21 cellular contexts compared by ENCODE assay signal in the genomic region with DNA sequence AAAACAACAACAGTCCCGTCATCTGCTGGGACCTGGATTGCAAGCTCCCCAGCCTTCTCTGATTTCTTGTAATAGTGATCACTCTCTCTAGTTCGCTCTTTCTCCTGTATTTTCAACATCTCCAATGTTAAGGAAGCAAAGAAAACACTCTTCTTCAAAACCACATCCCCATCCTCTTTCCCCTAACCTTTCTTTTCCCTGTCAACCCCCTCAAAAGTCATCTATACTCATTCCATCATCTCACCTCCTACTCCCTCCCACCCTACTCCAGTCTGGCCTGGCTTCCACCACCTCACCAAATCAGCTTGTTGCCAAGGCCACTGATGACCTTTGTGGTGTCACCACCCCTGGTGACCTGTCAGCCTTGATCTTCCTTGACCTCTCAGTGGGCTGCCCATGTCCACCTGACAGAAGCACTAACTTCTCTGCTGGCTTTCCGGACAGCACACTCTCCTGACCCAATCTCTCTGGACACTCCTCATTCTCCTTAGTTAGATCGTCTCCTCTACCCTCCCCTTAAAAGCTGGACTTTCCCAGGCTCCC. TPM values are rescaled to one million over a fixed set of nuclear protein-coding genes. Genes with fewer than 3 reads are reported as not detected.
DNase-seq lines count a peak whose midpoint lies in the region; ATAC-seq and TF ChIP-seq lines count a peak whose summit lies in the region.
"Had no signal": no experiment of that assay in that cellular context is flagged by ENCODE, and none has a peak within 500 bp of the region (broad histone marks: within the 10 kb centered on the region; RNA-seq: fewer than 3 reads in every experiment).

No MANE protein-coding gene starts in this region.

- no peak overlapping the region for H3K27ac ChIP-seq in spleen
- H3K27ac ChIP-seq: pancreas had no signal

- peaks cover 44% of the 10 kb centered on the region for H3K4me1 Mint-ChIP-seq in activated naive CD4-positive, alpha-beta T cell treated with anti-CD3 and anti-CD28 coated beads, Interleukin-2, amount 50 U/mL, for 24 hours
- peaks cover 33 to 36% (median 33%) of the 10 kb centered on the region in 3 donors for H3K4me1 Mint-ChIP-seq in T-cell
- H3K4me1 Mint-ChIP-seq in brain = peaks cover 29% of the 10 kb centered on the region
- H3K4me1 Mint-ChIP-seq in stimulated activated effector memory CD8-positive, alpha-beta T cell treated with anti-CD3 and anti-CD28 coated beads, Interleukin-12 subunit alpha, Interleukin-12 subunit beta, amount 100 ng/mL, for 72 hours = peaks cover 22% of the 10 kb centered on the region

- 80 to 94% (median 82%) methylated on average over 4 of the region's 4 CpGs for WGBS in spleen, 5 donors

- no peaks in the 10 kb centered on the region for H3K27me3 Mint-ChIP-seq in activated naive CD4-positive, alpha-beta T cell treated with anti-CD3 and anti-CD28 coated beads, Interleukin-2, amount 50 U/mL, for 24 hours
- H3K27me3 Mint-ChIP-seq in T-cell (peaks cover 0 to 6% of the 10 kb centered on the region in 2 donors), brain (no peaks in the 10 kb centered on the region)
- H3K27me3 Mint-ChIP-seq: IgD-negative memory B cell; stimulated activated naive B cell treated with anti-CD40 and anti-IgM and Interleukin-4, amounts not matched to agents 10 μg/mL and 1 μg/mL and 100 μg/mL, for 72 hours had no signal

- no peak for DNase-seq in activated naive CD4-positive, alpha-beta T cell treated with Interleukin-2 at 50 U/mL for 16 hours
- DNase-seq in T-cell (no peak), kidney glomerular epithelial cell (lab: John Stamatoyannopoulos, UW) (no peak), spleen (no peak), KG1 (lab: John Stamatoyannopoulos, UW) (no peak)
- no peak for DNase-seq in stimulated activated effector memory CD8-positive, alpha-beta T cell treated with anti-CD3 and anti-CD28 coated beads, Interleukin-12 subunit alpha, Interleukin-12 subunit beta, amount 100 ng/mL, for 72 hours (ENCODE audit: low spot score in 2 of 2)
- DNase-seq: activated CD4-positive, alpha-beta T cell treated with anti-CD3 and anti-CD28 coated beads, Interleukin-2, amount 50 U/mL, for 1 hour; amygdala; DMS79 treated with DMSO at 0.1 percent for 48 hours; MG63; NCI-H2171 treated with DMSO at 0.1 percent for 48 hours; NCI-H526 treated with DMSO at 0.1 percent for 48 hours; pancreas; RPMI8226; SK-N-SH; stimulated activated naive B cell treated with anti-CD40 and anti-IgM and Interleukin-4, amounts not matched to agents 10 μg/mL and 1 μg/mL and 100 μg/mL, for 72 hours; transverse colon had no signal

- intact Hi-C loops in spleen (cut with DNase I; ENCODE audit: low total_unique reads) = no loop called here

- TF ChIP-seq POLR2A in spleen (IDR thresholded peaks at IDR 0.05) = no peak

- no peak for TF ChIP-seq CTCF in brain (conservative IDR thresholded peaks at IDR 0.05)
- TF ChIP-seq CTCF in spleen (IDR thresholded peaks at IDR 0.05 in 8 of 11, conservative IDR thresholded peaks at IDR 0.05 in 3 of 11) = no peak

- no peak for ATAC-seq in T-cell (replicated peaks in 1 of 4)
- ATAC-seq in stimulated activated effector memory CD8-positive, alpha-beta T cell treated with anti-CD3 and anti-CD28 coated beads, Interleukin-12 subunit alpha, Interleukin-12 subunit beta, amount 100 ng/mL, for 72 hours = no peak
- ATAC-seq: pancreas; sciatic nerve; stimulated activated naive B cell treated with anti-CD40 and anti-IgM and Interleukin-4, amounts not matched to agents 10 μg/mL and 1 μg/mL and 100 μg/mL, for 72 hours had no signal

- H3K27ac Mint-ChIP-seq in activated naive CD4-positive, alpha-beta T cell treated with anti-CD3 and anti-CD28 coated beads, Interleukin-2, amount 50 U/mL, for 24 hours = peak overlapping the region; percentile 89
- H3K27ac Mint-ChIP-seq in T-cell (peak overlapping the region; percentile 35 to 69), brain (peak overlapping the region in 4 of 5 experiments; percentile 8 to 74 (median 64))
- H3K27ac Mint-ChIP-seq in stimulated activated effector memory CD8-positive, alpha-beta T cell treated with anti-CD3 and anti-CD28 coated beads, Interleukin-12 subunit alpha, Interleukin-12 subunit beta, amount 100 ng/mL, for 72 hours = peak overlapping the region; percentile 80
- H3K27ac Mint-ChIP-seq: stimulated activated naive B cell treated with anti-CD40 and anti-IgM and Interleukin-4, amounts not matched to agents 10 μg/mL and 1 μg/mL and 100 μg/mL, for 72 hours had no signal

- CTCF ChIA-PET in T-cell (lab: Charles Lee) = no interaction called here

- H3K4me1 ChIP-seq in spleen = peaks cover 0 to 30% (median 16%) of the 10 kb centered on the region in 6 donors
- H3K4me1 ChIP-seq: pancreas had no signal

- H3K27me3 ChIP-seq in spleen (replicated peaks in 1 of 7) = no peaks in the 10 kb centered on the region
- H3K27me3 ChIP-seq: MG63, pancreas, transverse colon had no signal

- H3K9me3 Mint-ChIP-seq in activated naive CD4-positive, alpha-beta T cell treated with anti-CD3 and anti-CD28 coated beads, Interleukin-2, amount 50 U/mL, for 24 hours = no peaks in the 10 kb centered on the region
- H3K9me3 Mint-ChIP-seq in T-cell (peaks cover 0 to 2% (median 0%) of the 10 kb centered on the region in 3 donors), brain (peaks cover 0 to 40% (median 7%) of the 10 kb centered on the region in 5 experiments)
- no peaks in the 10 kb centered on the region for H3K9me3 Mint-ChIP-seq in stimulated activated effector memory CD8-positive, alpha-beta T cell treated with anti-CD3 and anti-CD28 coated beads, Interleukin-12 subunit alpha, Interleukin-12 subunit beta, amount 100 ng/mL, for 72 hours
- H3K9me3 Mint-ChIP-seq: stimulated activated naive B cell treated with anti-CD40 and anti-IgM and Interleukin-4, amounts not matched to agents 10 μg/mL and 1 μg/mL and 100 μg/mL, for 72 hours had no signal

- H3K9me3 ChIP-seq in spleen = peaks cover 0 to 9% (median 0%) of the 10 kb centered on the region in 8 donors
- H3K9me3 ChIP-seq: MG63, pancreas, SK-N-SH, transverse colon had no signal

- peaks cover 0 to 17% (median 0%) of the 10 kb centered on the region in 6 donors for H3K36me3 ChIP-seq in spleen
- H3K36me3 ChIP-seq: pancreas, transverse colon had no signal

- POLR2A ChIA-PET in T-cell (lab: Charles Lee) = interaction anchor here in 1 of 2 donors (0.6 kb wide), 1 partner anchor 57 kb away, joined by 4 read pairs; no protein-coding TSS in a partner anchor

- H3K4me3 ChIP-seq in spleen = no peak overlapping the region
- H3K4me3 ChIP-seq: MG63, pancreas, transverse colon had no signal

- H3K4me3 Mint-ChIP-seq in activated naive CD4-positive, alpha-beta T cell treated with anti-CD3 and anti-CD28 coated beads, Interleukin-2, amount 50 U/mL, for 24 hours = peak overlapping the region; percentile 76
- H3K4me3 Mint-ChIP-seq in T-cell (peak overlapping the region; percentile 41 to 62 (median 49)), brain (peak overlapping the region; percentile 14 to 61 (median 44))
- H3K4me3 Mint-ChIP-seq in stimulated activated effector memory CD8-positive, alpha-beta T cell treated with anti-CD3 and anti-CD28 coated beads, Interleukin-12 subunit alpha, Interleukin-12 subunit beta, amount 100 ng/mL, for 72 hours = peak overlapping the region; percentile 45
- H3K4me3 Mint-ChIP-seq: IgD-negative memory B cell had no signal

- peaks cover 6% of the 10 kb centered on the region for H3K36me3 Mint-ChIP-seq in activated naive CD4-positive, alpha-beta T cell treated with anti-CD3 and anti-CD28 coated beads, Interleukin-2, amount 50 U/mL, for 24 hours
- H3K36me3 Mint-ChIP-seq in T-cell = peaks cover 13% of the 10 kb centered on the region
- H3K36me3 Mint-ChIP-seq in brain = peaks cover 31% of the 10 kb centered on the region
- H3K36me3 Mint-ChIP-seq in stimulated activated effector memory CD8-positive, alpha-beta T cell treated with anti-CD3 and anti-CD28 coated beads, Interleukin-12 subunit alpha, Interleukin-12 subunit beta, amount 100 ng/mL, for 72 hours = peaks cover 27% of the 10 kb centered on the region

RNA-seq across cellular contexts. Expression of a gene that starts 2.3 kb away (rescaled TPM):
- total RNA-seq in T-cell = 10 to 100 TPM; 33.9 to 67.6 (median 57.8) TPM
- polyA plus RNA-seq in brain (ENCODE audit: insufficient read depth, low read depth, low replicate concordance) = 83.7 TPM
- 10 to 100 TPM; 29.1 to 38.1 (median 34.7) TPM for total RNA-seq in spleen
- 10 to 100 TPM; 35.2 to 54.5 (median 52.3) TPM for polyA plus RNA-seq in spleen

RNA-seq across cellular contexts. Expression of a gene that starts 23.3 kb away (rescaled TPM):
- total RNA-seq in T-cell = 10 to 100 TPM; 15.6 to 31.3 (median 25.9) TPM
- polyA plus RNA-seq in brain (ENCODE audit: insufficient read depth, low read depth, low replicate concordance) = 12.1 TPM
- total RNA-seq in spleen = 10 to 100 TPM; 15.9 to 21.8 (median 17.4) TPM
- polyA plus RNA-seq in spleen = 10 to 100 TPM; 11.0 to 17.0 (median 14.1) TPM

RNA-seq across cellular contexts. Expression of a gene that starts 27.3 kb away (rescaled TPM):
- total RNA-seq in T-cell (10 to 100 TPM; 13.1 to 44.1 (median 39.6) TPM), spleen (10 to 100 TPM; 18.6 to 36.3 (median 23.1) TPM)
- polyA plus RNA-seq in brain (ENCODE audit: insufficient read depth, low read depth, low replicate concordance) (70.4 TPM), spleen (10 to 100 TPM; 13.4 to 27.1 (median 20.6) TPM)

RNA-seq across cellular contexts. Expression of a gene that starts 32.9 kb away (rescaled TPM):
- total RNA-seq in T-cell = 10 to 100 TPM; 46.0 to 59.5 (median 52.4) TPM
- polyA plus RNA-seq in brain (ENCODE audit: insufficient read depth, low read depth, low replicate concordance) = 64.6 TPM
- 10 to 100 TPM; 57.0 to 93.1 (median 70.3) TPM for total RNA-seq in spleen
- polyA plus RNA-seq in spleen = 10 to 100 TPM; 15.5 to 34.2 (median 15.7) TPM

RNA-seq across cellular contexts. Expression of a gene that starts 33.7 kb away (rescaled TPM):
- 10 to 100 TPM; 32.4 to 59.1 (median 54.0) TPM for total RNA-seq in T-cell
- 15.2 TPM for polyA plus RNA-seq in brain (ENCODE audit: insufficient read depth, low read depth, low replicate concordance)
- 10 to 100 TPM; 18.9 to 66.6 (median 39.1) TPM for total RNA-seq in spleen
- 10 to 100 TPM; 21.5 to 52.8 (median 49.9) TPM for polyA plus RNA-seq in spleen
